Comparison of ENCODE assay signal across 15 cellular contexts in the genomic region with DNA sequence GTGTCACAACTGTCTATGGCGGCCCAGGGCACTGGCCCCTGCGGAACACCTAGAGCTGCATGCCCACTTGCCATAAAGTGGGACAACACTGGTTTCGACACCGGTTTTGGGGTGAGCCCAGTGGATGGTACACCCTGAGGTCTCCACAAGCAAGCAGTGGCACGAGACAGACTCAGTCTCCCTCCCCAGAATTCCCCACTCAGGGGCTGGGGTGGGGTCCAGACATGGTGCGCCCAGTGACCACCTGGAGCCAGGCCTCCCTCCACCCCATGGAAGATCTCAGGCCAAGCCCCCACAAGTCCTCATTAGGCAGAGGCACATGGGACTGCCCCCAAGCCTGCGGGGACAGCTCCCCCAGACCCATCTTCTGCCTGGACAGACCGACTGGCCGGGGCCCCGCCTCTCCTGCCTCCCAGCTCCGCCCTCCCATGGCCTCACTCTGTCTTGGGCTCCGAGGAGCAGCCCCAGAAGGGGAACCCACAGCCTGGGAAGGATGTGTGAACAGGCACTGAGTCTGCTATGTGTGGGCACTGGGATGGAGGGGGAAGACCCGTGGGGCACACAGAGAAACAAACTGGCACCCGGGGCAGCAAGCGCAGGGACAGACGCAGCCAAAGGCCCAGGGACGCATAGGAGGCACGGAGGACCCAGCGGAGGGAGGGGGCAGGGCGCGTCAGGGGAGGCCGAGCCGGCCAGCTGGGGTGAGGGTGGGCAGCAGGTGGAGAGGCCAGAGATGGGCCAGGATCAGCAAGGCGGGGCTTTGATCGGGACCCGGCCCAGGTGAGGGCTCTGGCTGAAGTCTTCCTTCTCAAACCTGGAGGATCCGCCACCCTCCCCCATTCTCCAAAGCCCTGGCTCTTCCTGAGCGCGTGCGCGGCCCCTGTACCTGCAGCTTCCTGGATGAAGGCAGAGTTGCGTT.
"Had no signal": no experiment of that assay in that cellular context is flagged by ENCODE, and none has a peak within 500 bp of the region (broad histone marks: within the 10 kb centered on the region; RNA-seq: fewer than 3 reads in every experiment).

No MANE protein-coding gene starts in this region.

- H3K27ac ChIP-seq: esophagus muscularis mucosa, hepatocyte, neutrophil, parathyroid adenoma had no signal

- H3K9me3 ChIP-seq: esophagus muscularis mucosa, neutrophil had no signal

- H3K9ac ChIP-seq: parathyroid adenoma had no signal

- H3K27me3 ChIP-seq: esophagus muscularis mucosa, hepatocyte, neutrophil had no signal

- FAIRE-seq: bronchial epithelial cell had no signal

- H3K4me3 ChIP-seq: esophagus muscularis mucosa, hepatocyte had no signal

- DNase-seq: activated CD4-positive, alpha-beta memory T cell treated with anti-CD3 and anti-CD28 coated beads, Interleukin-2, amount 10 ng/mL, durations not matched to agents 7 days and 5 days; activated CD4-positive, alpha-beta T cell treated with anti-CD3 and anti-CD28 coated beads for 4 hours; activated gamma-delta T cell treated with Interleukin-2 at 50 U/mL for 16 hours; activated naive CD8-positive, alpha-beta T cell treated with anti-CD3 and anti-CD28 coated beads, Interleukin-2, amount 50 U/mL, for 24 hours; activated T-cell treated with anti-CD3 and anti-CD28 coated beads, Interleukin-2, amount 50 U/mL, for 48 hours; aorta; islet precursor cell; stimulated activated CD4-positive, alpha-beta T cell treated with anti-CD3 and anti-CD28 coated beads, Interleukin-1b, Interleukin-23, amount 100 ng/mL, for 48 hours; T-helper 17 cell had no signal

- H2AFZ ChIP-seq: hepatocyte, parathyroid adenoma had no signal

- ATAC-seq: activated naive CD8-positive, alpha-beta T cell treated with anti-CD3 and anti-CD28 coated beads, Interleukin-2, amount 50 U/mL, for 24 hours; T-helper 17 cell; WTC11 had no signal
